In the genomic region with DNA sequence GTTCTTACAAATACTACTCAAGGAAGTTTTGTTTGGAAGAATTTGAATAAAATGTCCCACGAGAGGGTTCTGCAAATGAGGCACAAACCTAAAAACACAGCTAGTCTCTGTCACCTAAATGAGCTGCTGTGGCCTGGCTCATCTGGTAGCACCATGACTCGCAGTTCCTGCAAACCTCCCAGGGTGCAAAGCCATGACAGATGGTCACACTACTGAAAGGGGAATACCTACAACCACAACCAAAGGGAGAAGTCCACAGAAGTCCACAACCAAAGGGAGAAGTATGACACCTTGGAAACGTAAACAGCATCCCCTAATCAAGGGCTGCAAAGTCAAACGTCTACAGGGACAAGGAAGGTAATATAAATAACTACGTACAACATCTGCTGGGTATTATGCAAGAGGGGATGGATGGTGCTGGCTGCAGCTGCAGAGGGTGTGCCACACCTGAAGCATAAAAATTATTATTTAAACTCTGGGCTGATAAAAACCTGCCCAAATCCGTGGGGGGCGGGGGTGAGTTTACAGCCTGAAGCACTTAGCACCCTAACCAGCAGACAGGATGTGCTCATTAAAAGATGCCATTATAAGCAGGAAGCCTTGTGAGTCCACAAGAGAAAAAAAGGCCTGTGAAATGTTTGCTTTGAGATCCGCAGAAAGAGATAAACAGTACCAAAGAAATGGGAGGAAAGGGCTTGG, we compare ENCODE assay signal across 10 cellular contexts.
DNase-seq lines count a peak whose midpoint lies in the region; ATAC-seq and TF ChIP-seq lines count a peak whose summit lies in the region.
"Had no signal": no experiment of that assay in that cellular context is flagged by ENCODE, and none has a peak within 500 bp of the region (broad histone marks: within the 10 kb centered on the region; RNA-seq: fewer than 3 reads in every experiment).

No MANE protein-coding gene starts in this region.

- H3K27me3 ChIP-seq in mammary epithelial cell (ENCODE audit: insufficient read depth, low read length) (no peaks in the 10 kb centered on the region), trophoblast cell (ENCODE audit: insufficient read depth, low read length) (no peaks in the 10 kb centered on the region), esophagus squamous epithelium (no peaks in the 10 kb centered on the region), gastroesophageal sphincter (no peaks in the 10 kb centered on the region)

- H2AFZ ChIP-seq in mammary epithelial cell (ENCODE audit: low read depth, low read length), result no peak overlapping the region
- no peak overlapping the region for H2AFZ ChIP-seq in trophoblast cell (ENCODE audit: insufficient read depth, low read length, poor library complexity)

- H3K79me2 ChIP-seq in mammary epithelial cell (ENCODE audit: insufficient read depth, low read length) (no peaks in the 10 kb centered on the region), trophoblast cell (ENCODE audit: control insufficient read depth, insufficient read depth, low read length, poor library complexity) (no peaks in the 10 kb centered on the region)

- no peak overlapping the region for H4K8ac ChIP-seq in trophoblast cell (ENCODE audit: low read depth, low read length)

- no peak overlapping the region for H3K14ac ChIP-seq in trophoblast cell (ENCODE audit: low read length)

- no peak for TF ChIP-seq POLR2A in esophagus squamous epithelium (IDR thresholded peaks at IDR 0.05)
- TF ChIP-seq POLR2A in gastroesophageal sphincter (IDR thresholded peaks at IDR 0.05), result no peak

- H3K18ac ChIP-seq in trophoblast cell (ENCODE audit: low read length), result no peak overlapping the region

- H3K9ac ChIP-seq in mammary epithelial cell (ENCODE audit: insufficient read depth, low read length) (no peak overlapping the region), trophoblast cell (ENCODE audit: low read length) (no peak overlapping the region)

- DNase-seq in NCI-H1417 (lab: John Stamatoyannopoulos, UW) (peak in 2 of 3 experiments; percentile 68 to 88), NCI-H1417 treated with DMSO at 0.1 percent for 48 hours (lab: John Stamatoyannopoulos, UW) (no peak), NAMALWA (ENCODE audit: low spot score) (peak; percentile 1), mammary epithelial cell (peak; percentile 36), trophoblast cell (peak; percentile 14 to 61), esophagus squamous epithelium (lab: John Stamatoyannopoulos, UW) (no peak)
- DNase-seq: activated CD4-positive, CD25-positive, alpha-beta regulatory T cell had no signal

- 59% methylated on average over 8 of the region's 8 CpGs for WGBS in mammary epithelial cell (ENCODE audit: low coverage, missing lambda C conversion rate)
- WGBS in trophoblast cell (ENCODE audit: extremely low coverage, insufficient coverage, insufficient read length), result no CpG with 5 or more reads among the region's 8 CpGs
- 21 to 31% methylated on average over 6 to 8 of the region's 8 CpGs for WGBS in esophagus squamous epithelium, 2 donors
- 34 to 47% methylated on average over 6 to 7 of the region's 8 CpGs for WGBS in gastroesophageal sphincter (ENCODE audit: low coverage in 1 of 2), 2 donors

- in situ Hi-C loops in mammary epithelial cell (cut with MboI; ENCODE audit: low sequenced_read_pairs in 2 of 2), result no loop called here

- H2BK12ac ChIP-seq in trophoblast cell (ENCODE audit: low read length), result no peak overlapping the region

- H3K4me1 ChIP-seq in mammary epithelial cell (ENCODE audit: insufficient read depth, low read length) (peaks cover 13% of the 10 kb centered on the region), trophoblast cell (ENCODE audit: control insufficient read depth in 1 of 2, insufficient read depth in 2 of 2, low read length in 2 of 2) (peaks cover 4 to 11% of the 10 kb centered on the region in 2 experiments), esophagus squamous epithelium (peaks cover 6 to 64% (median 14%) of the 10 kb centered on the region in 3 donors), gastroesophageal sphincter (peaks cover 0 to 6% (median 0%) of the 10 kb centered on the region in 3 donors)

- H3K36me3 ChIP-seq in mammary epithelial cell (ENCODE audit: insufficient read depth, low read length), result no peaks in the 10 kb centered on the region
- H3K36me3 ChIP-seq in trophoblast cell (ENCODE audit: control insufficient read depth in 1 of 2, insufficient read depth in 2 of 2, low read length in 2 of 2), result no peaks in the 10 kb centered on the region
- no peaks in the 10 kb centered on the region for H3K36me3 ChIP-seq in esophagus squamous epithelium
- no peaks in the 10 kb centered on the region for H3K36me3 ChIP-seq in gastroesophageal sphincter

- intact Hi-C loops in mammary epithelial cell (cut with micrococcal nuclease) (no loop called here), esophagus squamous epithelium (cut with DNase I) (no loop called here)

- BruUV-seq in mammary epithelial cell (replicated peaks; lab: Mats Ljungman, UMichigan), result no TSS peak

- no peak for TF ChIP-seq CTCF in mammary epithelial cell (conservative IDR thresholded peaks at IDR 0.05 in 1 of 2, IDR thresholded peaks at IDR 0.05 in 1 of 2; ENCODE audit: extremely low read depth in 1 of 2, insufficient read depth in 1 of 2, low read depth in 1 of 2, low read length in 2 of 2)
- no peak for TF ChIP-seq CTCF in esophagus squamous epithelium (IDR thresholded peaks at IDR 0.05)
- no peak for TF ChIP-seq CTCF in gastroesophageal sphincter (IDR thresholded peaks at IDR 0.05)

- dilution Hi-C loops in mammary epithelial cell (cut with HindIII; ENCODE audit: low sequenced_read_pairs), result no loop called here

- no peak overlapping the region for H2BK120ac ChIP-seq in trophoblast cell (ENCODE audit: insufficient read depth, low read length, poor library complexity)

- no peaks in the 10 kb centered on the region for H3K9me3 ChIP-seq in mammary epithelial cell (replicated peaks; ENCODE audit: insufficient read depth, low read length)
- no peaks in the 10 kb centered on the region for H3K9me3 ChIP-seq in trophoblast cell (ENCODE audit: insufficient read depth, low read depth, low read length)
- H3K9me3 ChIP-seq in esophagus squamous epithelium, result peaks cover 0 to 5% (median 0%) of the 10 kb centered on the region in 3 donors
- H3K9me3 ChIP-seq in gastroesophageal sphincter, result peaks cover 0 to 5% (median 0%) of the 10 kb centered on the region in 3 donors

- CTCF ChIA-PET in mammary epithelial cell (lab: Charles Lee; ENCODE audit: low non-redundant PET), result no interaction called here

- H3K23ac ChIP-seq in trophoblast cell (ENCODE audit: low read length), result no peak overlapping the region

- no peak overlapping the region for H2AK5ac ChIP-seq in trophoblast cell (ENCODE audit: low read length)

- H4K20me1 ChIP-seq in mammary epithelial cell (ENCODE audit: insufficient read depth, low read length), result no peaks in the 10 kb centered on the region

- no peak overlapping the region for H3K4ac ChIP-seq in trophoblast cell (ENCODE audit: low read depth, low read length)

- H3K4me3 ChIP-seq in mammary epithelial cell (replicated peaks in 1 of 3; ENCODE audit: insufficient read depth in 1 of 3, low read depth in 2 of 3, low read length in 3 of 3), result no peak overlapping the region
- H3K4me3 ChIP-seq in trophoblast cell (ENCODE audit: low read depth, low read length), result no peak overlapping the region
- no peak overlapping the region for H3K4me3 ChIP-seq in esophagus squamous epithelium
- no peak overlapping the region for H3K4me3 ChIP-seq in gastroesophageal sphincter

- H4K91ac ChIP-seq in trophoblast cell (ENCODE audit: low read depth, low read length), result no peak overlapping the region

- ATAC-seq in gastroesophageal sphincter (no peak), HG03095 (IDR thresholded peaks at IDR 0.05; ENCODE audit: unreplicated experiment) (no peak)

- no peak overlapping the region for H3K4me2 ChIP-seq in mammary epithelial cell (ENCODE audit: insufficient read depth, low read depth, low read length)
- H3K4me2 ChIP-seq in trophoblast cell (ENCODE audit: low read length), result no peak overlapping the region

- no peaks in the 10 kb centered on the region for H3K79me1 ChIP-seq in trophoblast cell (ENCODE audit: low read length)

- no peak for TF ChIP-seq EP300 in gastroesophageal sphincter (IDR thresholded peaks at IDR 0.05)

- H4K12ac ChIP-seq in trophoblast cell (ENCODE audit: low read depth, low read length), result no peak overlapping the region

- H3K27ac ChIP-seq in mammary epithelial cell (ENCODE audit: insufficient read depth, low read depth, low read length) (no peak overlapping the region), trophoblast cell (ENCODE audit: low read depth, low read length) (no peak overlapping the region), esophagus squamous epithelium (peak overlapping the region in 2 of 4 donors; percentile 46 to 54), gastroesophageal sphincter (no peak overlapping the region)
- H3K27ac ChIP-seq: 22Rv1 had no signal

- H2BK5ac ChIP-seq in trophoblast cell (ENCODE audit: low read depth, low read length, poor library complexity), result no peak overlapping the region

Comparison
In these comparisons a context has a peak if more than half of its experiments do, and no peak if none do; other contexts are left out.
1. DNase-seq: peak in NCI-H1417 (2 of 3), NAMALWA (single experiment), mammary epithelial cell (single experiment) and trophoblast cell (2 of 2); none in NCI-H1417 treated with DMSO at 0.1 percent for 48 hours (single experiment) and esophagus squamous epithelium (single experiment).